ENCODE assay signal across 1 cellular context in genomic region chr16:30429678-30430427, GRCh38.
TF ChIP-seq lines count a peak whose summit lies in the region.

TSS of gene DCTPP1 (minus strand) at chr16:30430030. CDS start at chr16:30429980, 50 bp downstream.

TF ChIP-seq in HepG2, 621 proteins besides CTCF, POLR2A, EP300 and RAD21 (continued from another document):
- TF ChIP-seq PAXIP1 (CRISPR knock-in tag; conservative IDR thresholded peaks at IDR 0.05) (peak; percentile 71), ZNF501 (CRISPR knock-in tag; IDR thresholded peaks at IDR 0.05) (peak; percentile 98), EZH2 (conservative IDR thresholded peaks at IDR 0.05; ENCODE audit: low read depth, low read length) (no peak), ZBTB4 (CRISPR knock-in tag; IDR thresholded peaks at IDR 0.05; ENCODE audit: borderline replicate concordance) (peak; percentile 84; the same call in 1 of the 2 replicates), KDM5B (CRISPR knock-in tag; IDR thresholded peaks at IDR 0.05; ENCODE audit: borderline replicate concordance) (no peak; the same call in 1 of the 2 replicates), REL (CRISPR knock-in tag; conservative IDR thresholded peaks at IDR 0.05) (peak; percentile 85; the same call in 1 of the 2 replicates), ZNF160 (CRISPR knock-in tag; IDR thresholded peaks at IDR 0.05) (0 out of 2 replicates have a peak, but pooled peaks have one; percentile 4), MEIS1 (CRISPR knock-in tag; IDR thresholded peaks at IDR 0.05; ENCODE audit: borderline replicate concordance) (no peak), ZNF263 (CRISPR knock-in tag; IDR thresholded peaks at IDR 0.05) (peak; percentile 37; the same call in 1 of the 2 replicates), MLX (CRISPR knock-in tag; IDR thresholded peaks at IDR 0.05) (no peak; the same call in 1 of the 2 replicates), TGIF2 (CRISPR knock-in tag; IDR thresholded peaks at IDR 0.05) (peak; percentile 19), MED1 (CRISPR knock-in tag; IDR thresholded peaks at IDR 0.05) (peak; percentile 85), ARNT2 (CRISPR knock-in tag; IDR thresholded peaks at IDR 0.05; ENCODE audit: low read depth) (peak; percentile 70; the same call in 1 of the 2 replicates), ZMYM4 (CRISPR knock-in tag; IDR thresholded peaks at IDR 0.05) (peak; percentile 84), ZBTB40 (IDR thresholded peaks at IDR 0.05) (no peak), ZBTB40 (CRISPR knock-in tag; IDR thresholded peaks at IDR 0.05) (no peak; the same call in 1 of the 2 replicates), ZNF775 (CRISPR knock-in tag; IDR thresholded peaks at IDR 0.05; ENCODE audit: borderline replicate concordance) (peak; percentile 73; the same call in 1 of the 2 replicates), HNF1B (CRISPR knock-in tag; IDR thresholded peaks at IDR 0.05) (peak; percentile 84), TEAD2 (CRISPR knock-in tag; IDR thresholded peaks at IDR 0.05) (0 out of 2 replicates have a peak, but pooled peaks have one; percentile 68)
TF ChIP-seq in HepG2: peak in this region for 359.
